Comparison of ENCODE assay signal across 9 cellular contexts in the genomic region with DNA sequence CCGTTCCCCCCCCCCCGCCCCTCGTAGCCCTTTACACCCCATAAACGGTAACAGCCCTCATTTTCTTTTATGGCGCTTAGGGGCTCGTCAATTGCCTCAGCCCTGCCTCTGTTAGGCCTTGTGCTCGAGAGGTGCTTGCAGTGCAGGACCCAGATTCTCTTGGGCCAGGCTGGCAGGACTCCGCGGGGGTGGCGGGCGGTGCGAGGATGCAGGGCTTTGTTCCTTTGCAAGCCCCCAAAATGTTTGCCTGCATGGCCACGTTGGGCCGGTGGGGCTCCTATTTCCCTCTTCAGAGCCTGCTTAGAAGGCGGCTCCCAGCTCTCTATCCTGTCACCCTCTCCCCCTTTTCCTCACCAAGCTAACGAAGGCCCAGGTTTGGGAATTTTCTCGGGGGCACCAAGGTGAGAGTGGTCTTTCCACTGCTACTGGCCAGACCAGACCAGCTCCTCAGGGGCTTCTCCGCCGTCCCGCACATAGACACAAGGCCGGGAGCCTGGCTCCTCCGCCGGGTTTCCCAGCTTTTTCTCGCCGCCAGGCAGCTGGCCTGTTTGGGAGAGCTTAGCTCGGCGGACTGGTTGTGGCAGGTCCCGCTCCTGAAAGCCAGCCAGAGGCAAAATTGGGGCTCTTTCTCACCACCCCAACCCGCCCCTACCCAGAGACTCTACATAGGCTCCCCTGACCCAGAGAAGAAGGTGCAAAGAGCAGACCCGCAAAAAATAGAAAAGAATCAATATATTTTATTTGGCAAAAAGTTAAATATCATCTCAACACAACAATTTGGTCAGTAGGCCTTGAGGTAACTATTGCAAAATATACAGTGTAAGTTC. TPM values are rescaled to one million over a fixed set of nuclear protein-coding genes. Genes with fewer than 3 reads are reported as not detected.
DNase-seq lines count a peak whose midpoint lies in the region; ATAC-seq and TF ChIP-seq lines count a peak whose summit lies in the region.
"Had no signal": no experiment of that assay in that cellular context is flagged by ENCODE, and none has a peak within 500 bp of the region (broad histone marks: within the 10 kb centered on the region; RNA-seq: fewer than 3 reads in every experiment).

No MANE protein-coding gene starts in this region.

- no peak for DNase-seq in AG04449 (ENCODE audit: low read depth, low spot score)
- no peak for DNase-seq in colonic mucosa
- no peak for DNase-seq in neural crest cell (ENCODE audit: low read depth, low spot score)
- no peak for DNase-seq in iPS-NIHi11 (ENCODE audit: low spot score)
- no peak for DNase-seq in NCI-H1105 treated with DMSO at 0.1 percent for 48 hours (lab: John Stamatoyannopoulos, UW)
- no peak for DNase-seq in naive thymus-derived CD4-positive, alpha-beta T cell
- no peak for DNase-seq in activated T-helper 2 cell treated with anti-CD3 and anti-CD28 coated beads, Interferon-gamma antibody, Interleukin-2, Interleukin-4, amounts not matched to agents 10 μg/mL and 5 μg/mL and 100 μg/mL, durations not matched to agents 14 hours and 24 hours and 36 hours (ENCODE audit: low spot score)
- DNase-seq: T-helper 1 cell had no signal

- intact Hi-C loops in colonic mucosa (cut with DNase I): loop anchor here (5.0 kb wide), 1 partner anchor 790 kb away; no protein-coding TSS in a partner anchor
- intact Hi-C loops in naive thymus-derived CD4-positive, alpha-beta T cell (cut with micrococcal nuclease): loop anchor here (1.0 to 5.0 kb wide), 16 partner anchors 11 to 1301 kb away; a partner anchor contains a TSS
- intact Hi-C loops in activated T-helper 2 cell treated with anti-CD3 and anti-CD28 coated beads, Interferon-gamma antibody, Interleukin-2, Interleukin-4, amounts not matched to agents 10 μg/mL and 5 μg/mL and 100 μg/mL, durations not matched to agents 14 hours and 24 hours and 36 hours (cut with micrococcal nuclease): loop anchor here (1.0 to 5.0 kb wide), 4 partner anchors 305 to 1305 kb away; no protein-coding TSS in a partner anchor

- H3K9ac ChIP-seq in colonic mucosa (ENCODE audit: low read depth in 2 of 2, low read length in 2 of 2): peak overlapping the region; percentile 52 to 98

- peaks cover 11% of the 10 kb centered on the region for H3K27me3 ChIP-seq in colonic mucosa
- peaks cover 26 to 65% of the 10 kb centered on the region in 2 donors for H3K27me3 ChIP-seq in naive thymus-derived CD4-positive, alpha-beta T cell (ENCODE audit: control insufficient read depth in 2 of 2, insufficient read depth in 2 of 2, low read length in 2 of 2)

- TF ChIP-seq CTCF in AG04449 (IDR thresholded peaks at IDR 0.05; ENCODE audit: insufficient read depth, low read length, missing control alignments) (no peak), HEK293 (tag by site-specific recombination; IDR thresholded peaks at IDR 0.05) (no peak), colonic mucosa (IDR thresholded peaks at IDR 0.05) (no peak), neural crest cell (conservative IDR thresholded peaks at IDR 0.05) (no peak)

- H3K4me1 Mint-ChIP-seq in neural crest cell: peaks cover 12% of the 10 kb centered on the region
- H3K4me1 Mint-ChIP-seq in naive thymus-derived CD4-positive, alpha-beta T cell: peaks cover 13 to 53% (median 33%) of the 10 kb centered on the region in 7 donors
- H3K4me1 Mint-ChIP-seq in activated T-helper 2 cell treated with anti-CD3 and anti-CD28 coated beads, Interferon-gamma antibody, Interleukin-2, Interleukin-4, amounts not matched to agents 10 μg/mL and 5 μg/mL and 100 μg/mL, durations not matched to agents 14 hours and 24 hours and 36 hours (ENCODE audit: low read depth): peaks cover 7% of the 10 kb centered on the region

- H3K36me3 Mint-ChIP-seq in neural crest cell (ENCODE audit: low read depth): peaks cover 9% of the 10 kb centered on the region
- H3K36me3 Mint-ChIP-seq in naive thymus-derived CD4-positive, alpha-beta T cell: peaks cover 0 to 5% (median 0%) of the 10 kb centered on the region in 5 donors
- no peaks in the 10 kb centered on the region for H3K36me3 Mint-ChIP-seq in activated T-helper 2 cell treated with anti-CD3 and anti-CD28 coated beads, Interferon-gamma antibody, Interleukin-2, Interleukin-4, amounts not matched to agents 10 μg/mL and 5 μg/mL and 100 μg/mL, durations not matched to agents 14 hours and 24 hours and 36 hours (ENCODE audit: low read depth)

- H3K9me3 Mint-ChIP-seq in neural crest cell: no peaks in the 10 kb centered on the region
- peaks cover 0 to 15% (median 0%) of the 10 kb centered on the region in 11 donors for H3K9me3 Mint-ChIP-seq in naive thymus-derived CD4-positive, alpha-beta T cell
- no peaks in the 10 kb centered on the region for H3K9me3 Mint-ChIP-seq in activated T-helper 2 cell treated with anti-CD3 and anti-CD28 coated beads, Interferon-gamma antibody, Interleukin-2, Interleukin-4, amounts not matched to agents 10 μg/mL and 5 μg/mL and 100 μg/mL, durations not matched to agents 14 hours and 24 hours and 36 hours

- no peak for ATAC-seq in naive thymus-derived CD4-positive, alpha-beta T cell

- H3K36me3 ChIP-seq in HEK293 (ENCODE audit: control insufficient read depth in 2 of 2, insufficient read depth in 1 of 2, low read length in 2 of 2): peaks cover 18 to 25% of the 10 kb centered on the region in 2 experiments
- H3K36me3 ChIP-seq in colonic mucosa: no peaks in the 10 kb centered on the region
- H3K36me3 ChIP-seq in naive thymus-derived CD4-positive, alpha-beta T cell (ENCODE audit: control insufficient read depth in 2 of 3, insufficient read depth in 3 of 3, low read length in 3 of 3): no peaks in the 10 kb centered on the region

- no peaks in the 10 kb centered on the region for H3K9me3 ChIP-seq in HEK293 (ENCODE audit: control insufficient read depth, insufficient read depth, low read depth, low read length)
- H3K9me3 ChIP-seq in colonic mucosa: no peaks in the 10 kb centered on the region
- H3K9me3 ChIP-seq in naive thymus-derived CD4-positive, alpha-beta T cell (ENCODE audit: control insufficient read depth in 2 of 3, low read length in 3 of 3): no peaks in the 10 kb centered on the region

- H3K4me1 ChIP-seq in HEK293 (ENCODE audit: control insufficient read depth, insufficient read depth, low read length) (peaks cover 12% of the 10 kb centered on the region), colonic mucosa (peaks cover 5% of the 10 kb centered on the region)
- H3K4me1 ChIP-seq in naive thymus-derived CD4-positive, alpha-beta T cell (ENCODE audit: control insufficient read depth in 2 of 2, insufficient read depth in 2 of 2, low read length in 2 of 2): peaks cover 18 to 43% of the 10 kb centered on the region in 2 donors

- H3K27ac ChIP-seq in HEK293 (ENCODE audit: extremely low read depth, low read depth, low read length): peak overlapping the region; percentile 100
- peak overlapping the region; percentile 94 for H3K27ac ChIP-seq in colonic mucosa
- H3K27ac ChIP-seq in naive thymus-derived CD4-positive, alpha-beta T cell (ENCODE audit: low read depth, low read length): no peak overlapping the region

- peaks cover 95% of the 10 kb centered on the region for H3K27me3 Mint-ChIP-seq in neural crest cell (ENCODE audit: low read depth)
- H3K27me3 Mint-ChIP-seq in naive thymus-derived CD4-positive, alpha-beta T cell: peaks cover 69 to 90% (median 72%) of the 10 kb centered on the region in 5 donors
- H3K27me3 Mint-ChIP-seq in activated T-helper 2 cell treated with anti-CD3 and anti-CD28 coated beads, Interferon-gamma antibody, Interleukin-2, Interleukin-4, amounts not matched to agents 10 μg/mL and 5 μg/mL and 100 μg/mL, durations not matched to agents 14 hours and 24 hours and 36 hours (ENCODE audit: low read depth): peaks cover 82% of the 10 kb centered on the region

- H3K4me3 Mint-ChIP-seq in neural crest cell: peak overlapping the region; percentile 79
- H3K4me3 Mint-ChIP-seq in naive thymus-derived CD4-positive, alpha-beta T cell: peak overlapping the region in 2 of 10 donors; percentile 48 to 58
- no peak overlapping the region for H3K4me3 Mint-ChIP-seq in activated T-helper 2 cell treated with anti-CD3 and anti-CD28 coated beads, Interferon-gamma antibody, Interleukin-2, Interleukin-4, amounts not matched to agents 10 μg/mL and 5 μg/mL and 100 μg/mL, durations not matched to agents 14 hours and 24 hours and 36 hours (ENCODE audit: low read depth)

- POLR2A ChIA-PET in AG04449 (lab: Yijun Ruan, JAX): interaction anchor here (1.1 to 3.5 kb wide), 5 partner anchors 12 to 1306 kb away, joined by 3 to 33 read pairs (median 5); a partner anchor contains a TSS
- POLR2A ChIA-PET in HEK293 (lab: Yijun Ruan, JAX): interaction anchor here (0.8 to 4.1 kb wide), 17 partner anchors 8 to 1305 kb away, joined by 3 to 42 read pairs (median 6); a partner anchor contains a TSS
- POLR2A ChIA-PET in naive thymus-derived CD4-positive, alpha-beta T cell (lab: Charles Lee): interaction anchor here (1.1 kb wide), 1 partner anchor 479 kb away, joined by 6 read pairs; no protein-coding TSS in a partner anchor

- H3K27ac Mint-ChIP-seq in neural crest cell (ENCODE audit: unreplicated experiment): peak overlapping the region; percentile 35
- no peak overlapping the region for H3K27ac Mint-ChIP-seq in naive thymus-derived CD4-positive, alpha-beta T cell
- no peak overlapping the region for H3K27ac Mint-ChIP-seq in activated T-helper 2 cell treated with anti-CD3 and anti-CD28 coated beads, Interferon-gamma antibody, Interleukin-2, Interleukin-4, amounts not matched to agents 10 μg/mL and 5 μg/mL and 100 μg/mL, durations not matched to agents 14 hours and 24 hours and 36 hours

- H3K4me3 ChIP-seq in AG04449 (ENCODE audit: low read depth, low read length) (peak overlapping the region; percentile 75), HEK293 (ENCODE audit: low read depth, low read length) (peak overlapping the region; percentile 76), colonic mucosa (peak overlapping the region; percentile 64)
- H3K4me3 ChIP-seq in naive thymus-derived CD4-positive, alpha-beta T cell (ENCODE audit: low read length): no peak overlapping the region

- CTCF ChIA-PET in AG04449 (lab: Yijun Ruan, JAX) (interaction anchor here (1.0 to 6.8 kb wide), 26 partner anchors 8 to 1308 kb away, joined by 3 to 117 read pairs (median 10); a partner anchor contains a TSS), HEK293 (lab: Yijun Ruan, JAX) (interaction anchor here (0.5 to 3.7 kb wide), 21 partner anchors 8 to 1299 kb away, joined by 3 to 50 read pairs (median 5); a partner anchor contains a TSS)
- CTCF ChIA-PET in naive thymus-derived CD4-positive, alpha-beta T cell (lab: Charles Lee): interaction anchor here (0.9 to 3.4 kb wide), 9 partner anchors 12 to 1269 kb away, joined by 3 to 42 read pairs (median 5); no protein-coding TSS in a partner anchor

RNA-seq across cellular contexts. Expression of a gene that starts 3.4 kb away (rescaled TPM):
- total RNA-seq in colonic mucosa: 10 to 100 TPM; 19.5 to 22.1 TPM
- total RNA-seq in neural crest cell: 9.0 and 10.0 TPM in 2 replicates
- 1 to 10 TPM in 1 of 5 experiments, under 1 TPM in 1, not detected in 3; 0.70 to 1.7 TPM for total RNA-seq in naive thymus-derived CD4-positive, alpha-beta T cell
- not detected for polyA plus RNA-seq in naive thymus-derived CD4-positive, alpha-beta T cell
- not detected in 2 replicates for total RNA-seq in activated T-helper 2 cell treated with anti-CD3 and anti-CD28 coated beads, Interferon-gamma antibody, Interleukin-2, Interleukin-4, amounts not matched to agents 10 μg/mL and 5 μg/mL and 100 μg/mL, durations not matched to agents 14 hours and 24 hours and 36 hours

RNA-seq across cellular contexts. Expression of a gene that starts 5.5 kb away (rescaled TPM):
- total RNA-seq in colonic mucosa (10 to 100 TPM; 21.9 to 24.4 TPM), neural crest cell (7.1 and 8.8 TPM in 2 replicates)
- not detected for total RNA-seq in naive thymus-derived CD4-positive, alpha-beta T cell
- not detected for polyA plus RNA-seq in naive thymus-derived CD4-positive, alpha-beta T cell
- not detected in 2 replicates for total RNA-seq in activated T-helper 2 cell treated with anti-CD3 and anti-CD28 coated beads, Interferon-gamma antibody, Interleukin-2, Interleukin-4, amounts not matched to agents 10 μg/mL and 5 μg/mL and 100 μg/mL, durations not matched to agents 14 hours and 24 hours and 36 hours

RNA-seq across cellular contexts. Expression of a gene that starts 9.6 kb away (rescaled TPM):
- total RNA-seq in colonic mucosa (10 to 100 TPM; 13.3 to 14.1 TPM), neural crest cell (10.6 and 11.3 TPM in 2 replicates)
- under 1 TPM in 1 of 5 experiments, not detected in 4; 0.12 TPM for total RNA-seq in naive thymus-derived CD4-positive, alpha-beta T cell
- not detected for polyA plus RNA-seq in naive thymus-derived CD4-positive, alpha-beta T cell
- total RNA-seq in activated T-helper 2 cell treated with anti-CD3 and anti-CD28 coated beads, Interferon-gamma antibody, Interleukin-2, Interleukin-4, amounts not matched to agents 10 μg/mL and 5 μg/mL and 100 μg/mL, durations not matched to agents 14 hours and 24 hours and 36 hours: not detected in 2 replicates

RNA-seq across cellular contexts. Expression of a gene that starts 12.2 kb away (rescaled TPM):
- 10 to 100 TPM; 25.4 to 26.0 TPM for total RNA-seq in colonic mucosa
- total RNA-seq in neural crest cell: 0.35 TPM in 1 of 2 replicates, not detected in the other
- total RNA-seq in naive thymus-derived CD4-positive, alpha-beta T cell: under 1 TPM in 1 of 5 experiments, not detected in 4; 0.66 TPM
- not detected for polyA plus RNA-seq in naive thymus-derived CD4-positive, alpha-beta T cell
- total RNA-seq in activated T-helper 2 cell treated with anti-CD3 and anti-CD28 coated beads, Interferon-gamma antibody, Interleukin-2, Interleukin-4, amounts not matched to agents 10 μg/mL and 5 μg/mL and 100 μg/mL, durations not matched to agents 14 hours and 24 hours and 36 hours: not detected in 2 replicates

RNA-seq across cellular contexts. Expression of a gene that starts 14.4 kb away (rescaled TPM):
- total RNA-seq in colonic mucosa (10 to 100 TPM; 10.9 to 29.6 TPM), neural crest cell (1.6 and 2.0 TPM in 2 replicates)
- under 1 TPM in 2 of 5 experiments, not detected in 3; 0.32 to 0.49 TPM for total RNA-seq in naive thymus-derived CD4-positive, alpha-beta T cell
- not detected for polyA plus RNA-seq in naive thymus-derived CD4-positive, alpha-beta T cell
- not detected in 2 replicates for total RNA-seq in activated T-helper 2 cell treated with anti-CD3 and anti-CD28 coated beads, Interferon-gamma antibody, Interleukin-2, Interleukin-4, amounts not matched to agents 10 μg/mL and 5 μg/mL and 100 μg/mL, durations not matched to agents 14 hours and 24 hours and 36 hours
